In the genomic region with DNA sequence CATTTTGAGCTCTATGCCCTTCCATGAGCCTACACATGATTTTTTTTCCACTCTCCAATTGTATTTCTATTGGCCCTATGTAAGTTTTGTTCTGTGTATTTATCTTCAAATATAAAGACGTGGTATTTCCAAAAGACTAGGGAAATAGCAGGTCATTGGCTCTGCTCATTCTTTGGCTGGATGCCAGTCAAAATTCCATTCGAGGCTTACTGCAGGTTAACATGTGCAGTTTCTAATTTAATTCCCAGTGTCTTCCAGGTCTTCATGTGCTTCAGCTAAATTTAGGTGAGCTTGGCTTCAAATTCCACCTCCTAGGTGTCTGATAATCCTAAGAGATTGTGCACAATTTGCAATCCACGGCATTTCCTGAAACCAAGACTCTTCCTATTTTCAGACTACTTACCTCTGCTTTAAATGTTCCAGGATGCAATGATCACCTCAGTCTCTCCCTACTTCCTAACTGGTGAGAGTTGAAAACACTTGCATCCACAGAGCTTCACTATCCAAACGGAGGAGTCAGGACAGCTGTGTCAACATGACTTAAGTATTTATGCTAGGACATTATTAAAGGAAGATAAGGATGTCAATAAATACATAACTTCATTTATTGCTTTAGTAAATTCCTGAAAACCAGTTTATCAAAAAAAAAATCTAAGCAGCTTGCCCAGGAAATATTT, we compare ENCODE assay signal across 14 cellular contexts.
"Had no signal": no experiment of that assay in that cellular context is flagged by ENCODE, and none has a peak within 500 bp of the region (broad histone marks: within the 10 kb centered on the region; RNA-seq: fewer than 3 reads in every experiment).

No MANE protein-coding gene starts in this region.

- DNase-seq: activated CD4-positive, alpha-beta memory T cell treated with anti-CD3 and anti-CD28 coated beads, Interleukin-2, amount 10 ng/mL, durations not matched to agents 7 days and 5 days; activated CD4-positive, alpha-beta T cell treated with anti-CD3 and anti-CD28 coated beads for 4 hours; activated effector memory CD4-positive, alpha-beta T cell treated with Interleukin-2 at 50 U/mL for 16 hours; activated T-cell treated with anti-CD3 and anti-CD28 coated beads, Interleukin-2, amount 50 U/mL, for 4 hours; adrenal gland; central memory CD4-positive, alpha-beta T cell; gastrocnemius medialis; heart left ventricle; left colon; midbrain; pancreas; spleen; T-helper 2 cell had no signal

- H3K4me3 ChIP-seq: adrenal gland, gastrocnemius medialis, heart left ventricle, lung, pancreas, spleen had no signal

- H3K9me3 ChIP-seq: gastrocnemius medialis, pancreas had no signal

- H3K27ac ChIP-seq: adrenal gland, gastrocnemius medialis, heart left ventricle, pancreas, spleen had no signal

- H3K27me3 ChIP-seq: adrenal gland, gastrocnemius medialis, heart left ventricle, pancreas, spleen had no signal

- H3K36me3 ChIP-seq: adrenal gland, gastrocnemius medialis, heart left ventricle, pancreas, spleen had no signal

- H3K4me1 ChIP-seq: gastrocnemius medialis, spleen had no signal
